Comparison of ENCODE assay signal across 1 cellular context in the genomic region with DNA sequence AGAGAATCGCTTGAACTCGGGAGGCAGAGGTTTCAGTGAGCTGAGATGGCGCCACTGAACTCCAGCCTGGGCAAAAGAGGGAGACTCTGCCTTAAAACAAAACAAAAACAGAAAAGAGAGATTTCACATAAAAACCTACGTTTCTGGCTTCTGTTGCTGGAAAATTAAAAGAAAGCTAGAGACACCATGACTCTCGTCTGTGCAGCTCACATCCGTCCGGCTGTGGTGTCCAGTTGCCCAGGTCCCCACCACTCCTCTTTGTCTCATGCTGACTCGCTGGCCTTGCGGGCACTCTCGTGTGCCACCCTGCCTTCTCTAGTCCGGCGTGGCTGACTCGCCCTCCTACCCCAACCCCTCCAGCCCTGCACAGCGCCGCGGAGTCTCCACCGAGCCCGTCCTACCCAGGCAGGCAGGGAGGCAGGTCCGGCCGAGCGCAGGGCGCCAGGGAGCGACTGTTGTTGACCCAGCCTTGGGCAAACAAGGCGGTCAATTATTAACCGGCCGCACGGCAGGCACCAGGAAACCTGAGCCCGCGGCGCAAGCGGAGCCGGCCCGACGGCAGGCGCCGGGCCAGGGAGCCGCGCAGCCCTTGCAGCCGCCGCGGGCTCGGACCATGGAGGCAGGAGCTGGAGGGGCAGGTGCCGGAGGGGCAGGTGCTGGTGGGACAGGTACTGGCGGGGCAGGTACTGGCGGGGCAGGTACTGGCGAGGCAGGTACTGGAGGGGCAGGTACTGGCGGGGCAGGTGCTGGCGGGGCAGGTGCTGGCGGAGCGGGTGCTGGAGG.
TF ChIP-seq lines count a peak whose summit lies in the region.

TSS of gene PRRT1B (plus strand) at position 521 of the 783 bp plus-strand sequence. CDS start at position 614, 93 bp downstream.

TF ChIP-seq in H1, 55 proteins besides CTCF, POLR2A, EP300 and RAD21:
- TF ChIP-seq RXRA (IDR thresholded peaks at IDR 0.05; ENCODE audit: insufficient read depth, low read depth, low read length), result no peak
- peak; percentile 50; the same call in 1 of the 2 replicates for TF ChIP-seq TBP (IDR thresholded peaks at IDR 0.05; ENCODE audit: low read depth, low read length)
- TF ChIP-seq SAP30 (IDR thresholded peaks at IDR 0.05; ENCODE audit: insufficient read depth, insufficient replicate concordance, low read length), result no peak
- no peak for TF ChIP-seq SP2 (IDR thresholded peaks at IDR 0.05; ENCODE audit: low read length)
- TF ChIP-seq EZH2 (IDR thresholded peaks at IDR 0.05; ENCODE audit: low read depth, low read length, severe bottlenecking), result peak; percentile 21
- TF ChIP-seq CHD1 (IDR thresholded peaks at IDR 0.05; ENCODE audit: low read depth, low read length), result no peak
- no peak for TF ChIP-seq BRCA1 (IDR thresholded peaks at IDR 0.05; ENCODE audit: low read depth, low read length)
- TF ChIP-seq SUZ12 (IDR thresholded peaks at IDR 0.05; ENCODE audit: low read length), result peak; percentile 78; the same call in 1 of the 2 replicates
- TF ChIP-seq SIN3A (conservative IDR thresholded peaks at IDR 0.05 in 1 of 2, IDR thresholded peaks at IDR 0.05 in 1 of 2; ENCODE audit: low read depth in 1 of 2, low read length in 2 of 2), result 0 out of 4 replicates have a peak, but pooled peaks of 1 of the 2 experiments have one; percentile 17
- TF ChIP-seq USF2 (IDR thresholded peaks at IDR 0.05; ENCODE audit: low read length), result no peak
- peak; percentile 66 for TF ChIP-seq GABPA (IDR thresholded peaks at IDR 0.05; ENCODE audit: borderline replicate concordance, insufficient read depth, low read length)
- TF ChIP-seq TAF7 (optimal IDR thresholded peaks at IDR 0.05; ENCODE audit: borderline replicate concordance, low read depth, low read length), result peak; percentile 17
